In the genomic region with DNA sequence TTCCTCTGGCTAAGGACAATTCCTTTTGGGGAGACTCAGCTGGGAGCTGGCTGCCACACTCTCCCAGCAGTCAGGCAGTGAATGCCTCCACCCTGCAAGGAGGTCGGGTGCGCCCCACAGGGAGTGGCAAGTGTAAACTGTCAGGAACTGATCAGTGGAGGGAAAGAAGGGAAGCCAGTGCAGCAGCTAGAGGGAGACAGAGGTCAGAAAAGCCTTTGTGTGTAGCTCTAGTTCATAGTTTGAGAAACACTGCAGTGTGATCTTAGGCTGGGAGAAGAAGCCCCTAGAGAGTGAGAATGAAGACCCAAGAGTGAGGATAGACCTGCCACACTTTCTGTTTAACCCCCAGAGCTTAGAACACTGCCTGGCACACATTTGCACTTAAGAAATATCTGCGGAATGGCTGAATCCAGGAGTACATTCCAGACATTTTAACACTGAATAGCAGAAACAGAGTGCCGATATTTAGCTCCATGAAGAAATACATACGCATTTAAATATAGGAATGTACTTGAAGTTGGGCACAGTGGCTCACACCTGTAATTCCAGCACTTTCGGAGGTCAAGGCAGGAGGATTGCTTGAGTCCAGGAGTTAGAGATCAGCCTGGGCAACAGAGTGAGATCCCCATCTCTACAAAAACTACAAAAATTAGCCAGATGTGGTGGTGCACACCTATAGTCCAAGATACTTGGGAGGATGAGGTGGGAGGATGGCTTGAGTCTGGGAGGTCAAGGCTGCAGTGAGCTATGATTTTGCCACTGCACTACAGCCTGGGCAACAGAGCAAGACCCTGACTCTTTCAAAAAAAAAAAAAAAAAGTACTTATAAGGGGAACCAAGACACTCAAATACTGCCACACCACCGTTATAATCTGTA, we compare ENCODE assay signal across 8 cellular contexts. TPM values are rescaled to one million over a fixed set of nuclear protein-coding genes. Genes with fewer than 3 reads are reported as not detected.
DNase-seq lines count a peak whose midpoint lies in the region; ATAC-seq, FAIRE-seq and TF ChIP-seq lines count a peak whose summit lies in the region.

No MANE protein-coding gene starts in this region.

- H3K4me1 ChIP-seq in DND-41 (ENCODE audit: insufficient read depth, low read length) (no peaks in the 10 kb centered on the region), KMS-11 (ENCODE audit: low read depth, poor library complexity, severe bottlenecking) (no peaks in the 10 kb centered on the region), keratinocyte (ENCODE audit: control insufficient read depth, extremely low read depth, insufficient read depth, low read length) (peaks cover 7% of the 10 kb centered on the region)

- H3K79me2 ChIP-seq in DND-41 (ENCODE audit: insufficient read depth, low read length) (no peaks in the 10 kb centered on the region), KMS-11 (ENCODE audit: insufficient read depth, low read depth) (no peaks in the 10 kb centered on the region), keratinocyte (ENCODE audit: control insufficient read depth, insufficient read depth, low read length) (no peaks in the 10 kb centered on the region)

- ATAC-seq in DND-41 (ENCODE audit: insufficient read depth, low read depth) = peak; percentile 42; the same call in 2 of the 3 replicates
- ATAC-seq in HG02840 (IDR thresholded peaks at IDR 0.05; ENCODE audit: low FRiP score, unreplicated experiment) = no peak
- ATAC-seq in HG03520 (IDR thresholded peaks at IDR 0.05; ENCODE audit: unreplicated experiment) = no peak

- H3K27ac ChIP-seq in DND-41 (ENCODE audit: low read length) = no peak overlapping the region
- H3K27ac ChIP-seq in KMS-11 = no peak overlapping the region
- no peak overlapping the region for H3K27ac ChIP-seq in WERI-Rb-1
- no peak overlapping the region for H3K27ac ChIP-seq in keratinocyte (ENCODE audit: control insufficient read depth, insufficient read depth, low read length)

- H3K4me3 ChIP-seq in DND-41 (ENCODE audit: low read depth in 1 of 2, low read length in 2 of 2) = no peak overlapping the region
- no peak overlapping the region for H3K4me3 ChIP-seq in KMS-11 (IDR thresholded peaks at IDR 0.05; ENCODE audit: insufficient read depth, low read depth, low read length)
- no peak overlapping the region for H3K4me3 ChIP-seq in WERI-Rb-1 (ENCODE audit: low read depth, low read length)
- H3K4me3 ChIP-seq in keratinocyte (ENCODE audit: control insufficient read depth in 2 of 3, extremely low read depth in 1 of 3, insufficient read depth in 2 of 3, low read depth in 1 of 3, low read length in 3 of 3) = no peak overlapping the region

- no peak for TF ChIP-seq POLR2A in H54 (IDR thresholded peaks at IDR 0.05; ENCODE audit: low read depth, low read length)

- dilution Hi-C loops in keratinocyte (cut with MboI; ENCODE audit: extremely low pct_ligation_motif_present, low sequenced_read_pairs) = no loop called here

- no peaks in the 10 kb centered on the region for H3K9me3 ChIP-seq in DND-41 (ENCODE audit: insufficient read depth, low read length, severe bottlenecking)
- H3K9me3 ChIP-seq in WERI-Rb-1 (ENCODE audit: severe bottlenecking) = no peaks in the 10 kb centered on the region
- no peaks in the 10 kb centered on the region for H3K9me3 ChIP-seq in keratinocyte (ENCODE audit: control insufficient read depth, low read depth, low read length)

- peak; percentile 58 for TF ChIP-seq CTCF in DND-41 (IDR thresholded peaks at IDR 0.05; ENCODE audit: borderline replicate concordance, extremely low read depth, low read length, poor library complexity, severe bottlenecking)
- peak; percentile 64 for TF ChIP-seq CTCF in KMS-11 (conservative IDR thresholded peaks at IDR 0.05; ENCODE audit: low read depth, low read length)
- peak; percentile 90 for TF ChIP-seq CTCF in WERI-Rb-1 (IDR thresholded peaks at IDR 0.05; ENCODE audit: low read depth, low read length)
- TF ChIP-seq CTCF in keratinocyte (optimal IDR thresholded peaks at IDR 0.05 in 1 of 3, IDR thresholded peaks at IDR 0.05 in 1 of 3, conservative IDR thresholded peaks at IDR 0.05 in 1 of 3; ENCODE audit: extremely low read depth in 1 of 3, insufficient read depth in 2 of 3, low read length in 3 of 3) = peak; percentile 54 to 81 (median 78)

- H3K9ac ChIP-seq in DND-41 (ENCODE audit: low read depth, low read length) (no peak overlapping the region), KMS-11 (no peak overlapping the region), keratinocyte (ENCODE audit: control insufficient read depth, extremely low read depth, insufficient read depth, low read length) (no peak overlapping the region)

- H3K9me1 ChIP-seq in keratinocyte (ENCODE audit: control insufficient read depth, extremely low read depth, insufficient read depth, low read length) = no peaks in the 10 kb centered on the region

- FAIRE-seq in keratinocyte (lab: Jason Lieb, UNC) = no peak
- FAIRE-seq in H54 (lab: Jason Lieb, UNC) = no peak

- H4K20me1 ChIP-seq in DND-41 (ENCODE audit: insufficient read depth, low read length) (no peaks in the 10 kb centered on the region), KMS-11 (ENCODE audit: insufficient read depth) (no peaks in the 10 kb centered on the region), keratinocyte (ENCODE audit: control insufficient read depth, extremely low read depth, insufficient read depth, low read length) (peaks cover 2% of the 10 kb centered on the region)

- H2AFZ ChIP-seq in DND-41 (ENCODE audit: low read depth, low read length) (no peak overlapping the region), KMS-11 (ENCODE audit: low read depth) (no peak overlapping the region), keratinocyte (ENCODE audit: control insufficient read depth, low read length) (no peak overlapping the region)

- DNase-seq in DND-41 = no peak
- DNase-seq in WERI-Rb-1 = peak; percentile 61
- DNase-seq in keratinocyte (ENCODE audit: low read depth, low spot score) = no peak
- no peak for DNase-seq in H54 (ENCODE audit: insufficient read length, low spot score)
- no peak for DNase-seq in activated CD4-positive, alpha-beta T cell treated with anti-CD3 and anti-CD28 coated beads, Interleukin-2, amount 50 U/mL, for 1 hour

- H3K27me3 ChIP-seq in DND-41 (ENCODE audit: insufficient read depth, low read length, poor library complexity) = no peaks in the 10 kb centered on the region
- no peaks in the 10 kb centered on the region for H3K27me3 ChIP-seq in KMS-11 (ENCODE audit: insufficient read depth, low read depth)
- H3K27me3 ChIP-seq in WERI-Rb-1 (ENCODE audit: insufficient read depth, low read depth, severe bottlenecking) = no peaks in the 10 kb centered on the region
- no peaks in the 10 kb centered on the region for H3K27me3 ChIP-seq in keratinocyte (ENCODE audit: control insufficient read depth, extremely low read depth, insufficient read depth, low read length)

- H3K4me2 ChIP-seq in DND-41 (ENCODE audit: insufficient read depth, low read length) (no peak overlapping the region), KMS-11 (no peak overlapping the region), keratinocyte (ENCODE audit: control insufficient read depth, extremely low read depth, insufficient read depth, low read depth, low read length) (no peak overlapping the region)

- H3K36me3 ChIP-seq in DND-41 (ENCODE audit: insufficient read depth, low read length) (no peaks in the 10 kb centered on the region), KMS-11 (ENCODE audit: insufficient read depth) (no peaks in the 10 kb centered on the region), WERI-Rb-1 (no peaks in the 10 kb centered on the region), keratinocyte (ENCODE audit: control insufficient read depth in 2 of 2, extremely low read depth in 1 of 2, insufficient read depth in 2 of 2, low read length in 2 of 2) (peaks cover 0 to 2% of the 10 kb centered on the region in 2 experiments)

RNA-seq across cellular contexts. Expression of a gene that starts 11.1 kb away (rescaled TPM):
- polyA plus RNA-seq in keratinocyte = 0.07 to 0.17 TPM in 2 of 3 replicates, not detected in the other
- polyA plus RNA-seq in keratinocyte (2011; ENCODE audit: low read depth) = not detected
- not detected in 2 replicates for polyA plus RNA-seq in keratinocyte (2011; cell fraction: cytosol; rRNA removed)
- polyA plus RNA-seq in keratinocyte (2011; cell fraction: nucleus; rRNA removed) = 0.28 and 0.43 TPM in 2 replicates
- polyA plus RNA-seq in keratinocyte (2012; ENCODE audit: low replicate concordance) = 0.11 TPM in 1 of 2 replicates, not detected in the other
- polyA minus RNA-seq in keratinocyte = 0.13 to 0.19 TPM (median 0.16 TPM) in 3 replicates
- polyA minus RNA-seq in keratinocyte (2011; cell fraction: cytosol; rRNA and poly(A)+ RNA removed) = not detected
- polyA minus RNA-seq in keratinocyte (2011; cell fraction: nucleus; rRNA and poly(A)+ RNA removed) = 0.21 and 0.31 TPM in 2 replicates
